In the genomic region with DNA sequence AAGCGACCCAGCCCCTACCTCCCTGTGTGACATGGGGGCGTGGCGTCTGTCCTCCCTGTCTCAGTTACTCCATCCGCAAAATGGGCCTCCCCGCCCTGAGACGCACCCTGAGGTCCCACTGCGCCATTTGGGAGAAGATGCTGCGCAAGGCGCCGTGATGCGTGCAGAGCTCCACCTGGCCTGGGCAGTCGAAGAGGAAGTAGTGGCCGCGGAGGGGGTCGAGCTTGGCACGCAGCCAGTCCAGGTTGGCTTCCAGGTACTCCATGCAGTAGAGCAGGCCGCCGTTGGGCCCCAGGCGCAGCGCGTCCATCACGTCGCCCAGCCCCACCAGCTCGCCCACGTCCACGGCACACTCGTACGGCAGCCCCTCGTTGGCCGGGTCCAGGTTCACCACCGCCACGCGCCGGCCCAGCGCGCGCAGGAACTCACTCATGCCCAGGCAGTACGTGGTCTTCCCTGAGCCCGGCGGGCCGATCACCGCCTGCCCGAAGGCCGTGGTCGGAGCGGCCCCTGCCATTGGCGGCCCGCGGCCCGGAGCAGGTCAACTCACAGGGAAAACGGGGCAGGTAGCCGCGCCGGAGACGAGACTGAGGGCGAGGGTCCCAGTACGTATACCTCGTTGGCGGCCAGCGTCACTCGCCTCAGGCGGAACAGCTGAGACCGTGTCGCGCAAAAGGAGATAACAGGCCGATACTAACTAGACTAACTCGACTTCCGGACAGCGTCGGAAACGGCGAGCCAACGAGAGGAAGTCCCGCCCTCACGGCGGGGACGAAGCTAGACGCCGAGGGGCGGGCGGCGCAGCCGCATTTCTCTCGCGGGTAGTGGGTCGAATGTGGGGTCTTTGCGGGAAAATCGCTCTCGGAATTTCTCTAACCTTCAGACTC, we compare ENCODE assay signal across 1 cellular context.
A peak's percentile ranks its signal among the peaks of the same experiment; 100 is the strongest.
TF ChIP-seq lines count a peak whose summit lies in the region.

Gene GPN2 (minus strand): TSS at position 704 of the 887 bp plus-strand sequence. CDS start 187 bp downstream, at position 517.

TF ChIP-seq in K562, 482 proteins besides CTCF, POLR2A, EP300 and RAD21 (continued from another document and continues in another):
- no peak for TF ChIP-seq CC2D1A (IDR thresholded peaks at IDR 0.05)
- peak; percentile 90; the same call in 1 of the 2 replicates for TF ChIP-seq ZBED1 (IDR thresholded peaks at IDR 0.05)
- TF ChIP-seq POLR2AphosphoS5 (IDR thresholded peaks at IDR 0.05; ENCODE audit: control insufficient read depth, insufficient read depth, low read depth, low read length), result peak; percentile 93
- TF ChIP-seq ZNF609 (CRISPR knock-in tag; IDR thresholded peaks at IDR 0.05; ENCODE audit: borderline replicate concordance), result peak; percentile 95
- TF ChIP-seq POLR2B (IDR thresholded peaks at IDR 0.05; ENCODE audit: low read depth, partially characterized antibody), result peak; percentile 92
- TF ChIP-seq THAP7 (CRISPR knock-in tag; IDR thresholded peaks at IDR 0.05), result peak; percentile 75; the same call in 1 of the 2 replicates
- no peak for TF ChIP-seq TCF7 (IDR thresholded peaks at IDR 0.05; ENCODE audit: borderline replicate concordance)
- TF ChIP-seq SP2 (IDR thresholded peaks at IDR 0.05; ENCODE audit: extremely low read depth, low read depth, low read length, poor library complexity, severe bottlenecking), result peak; percentile 44
- TF ChIP-seq ZNF436 (CRISPR knock-in tag; IDR thresholded peaks at IDR 0.05), result no peak
- no peak for TF ChIP-seq MED1 (CRISPR knock-in tag; IDR thresholded peaks at IDR 0.05; ENCODE audit: borderline replicate concordance)
- TF ChIP-seq MTA2 (IDR thresholded peaks at IDR 0.05; ENCODE audit: low read depth), result no peak
- TF ChIP-seq ZNF3 (CRISPR knock-in tag; IDR thresholded peaks at IDR 0.05), result no peak
- no peak for TF ChIP-seq TSC22D4 (tag; IDR thresholded peaks at IDR 0.05)
- TF ChIP-seq HDGF (IDR thresholded peaks at IDR 0.05), result no peak
- TF ChIP-seq EHMT2 (IDR thresholded peaks at IDR 0.05), result no peak
- TF ChIP-seq IRF2 (CRISPR knock-in tag; IDR thresholded peaks at IDR 0.05), result peak; percentile 51; the same call in 1 of the 2 replicates
- 0 out of 2 replicates have a peak, but pooled peaks have one; percentile 63 for TF ChIP-seq CAMTA2 (CRISPR knock-in tag; conservative IDR thresholded peaks at IDR 0.05)
- no peak for TF ChIP-seq ZNF140 (CRISPR knock-in tag; IDR thresholded peaks at IDR 0.05)
- no peak for TF ChIP-seq BACH1 (tag; IDR thresholded peaks at IDR 0.05)
- TF ChIP-seq CEBPG (CRISPR knock-in tag; IDR thresholded peaks at IDR 0.05), result no peak
- no peak for TF ChIP-seq CEBPG (tag; conservative IDR thresholded peaks at IDR 0.05 in 1 of 2, IDR thresholded peaks at IDR 0.05 in 1 of 2)
- TF ChIP-seq, protein P1, sequence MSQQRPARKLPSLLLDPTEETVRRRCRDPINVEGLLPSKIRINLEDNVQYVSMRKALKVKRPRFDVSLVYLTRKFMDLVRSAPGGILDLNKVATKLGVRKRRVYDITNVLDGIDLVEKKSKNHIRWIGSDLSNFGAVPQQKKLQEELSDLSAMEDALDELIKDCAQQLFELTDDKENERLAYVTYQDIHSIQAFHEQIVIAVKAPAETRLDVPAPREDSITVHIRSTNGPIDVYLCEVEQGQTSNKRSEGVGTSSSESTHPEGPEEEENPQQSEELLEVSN (IDR thresholded peaks at IDR 0.05; ENCODE audit: borderline replicate concordance in 1 of 2, extremely low read depth in 1 of 2, insufficient read depth in 1 of 2, insufficient read length in 1 of 2, low read depth in 1 of 2, low read length in 1 of 2, poor library complexity in 1 of 2, severe bottlenecking in 1 of 2), result peak; percentile 40 to 78
- TF ChIP-seq, protein P2, sequence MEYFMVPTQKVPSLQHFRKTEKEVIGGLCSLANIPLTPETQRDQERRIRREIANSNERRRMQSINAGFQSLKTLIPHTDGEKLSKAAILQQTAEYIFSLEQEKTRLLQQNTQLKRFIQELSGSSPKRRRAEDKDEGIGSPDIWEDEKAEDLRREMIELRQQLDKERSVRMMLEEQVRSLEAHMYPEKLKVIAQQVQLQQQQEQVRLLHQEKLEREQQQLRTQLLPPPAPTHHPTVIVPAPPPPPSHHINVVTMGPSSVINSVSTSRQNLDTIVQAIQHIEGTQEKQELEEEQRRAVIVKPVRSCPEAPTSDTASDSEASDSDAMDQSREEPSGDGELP (CRISPR knock-in tag; IDR thresholded peaks at IDR 0.05; ENCODE audit: borderline replicate concordance), result peak; percentile 100
- no peak; the same call in 1 of the 2 replicates for TF ChIP-seq SAFB (IDR thresholded peaks at IDR 0.05; ENCODE audit: borderline replicate concordance, low read depth, low read length)
- no peak for TF ChIP-seq ASH1L (IDR thresholded peaks at IDR 0.05; ENCODE audit: borderline replicate concordance, low read depth, partially characterized antibody)
- TF ChIP-seq, protein P3, sequence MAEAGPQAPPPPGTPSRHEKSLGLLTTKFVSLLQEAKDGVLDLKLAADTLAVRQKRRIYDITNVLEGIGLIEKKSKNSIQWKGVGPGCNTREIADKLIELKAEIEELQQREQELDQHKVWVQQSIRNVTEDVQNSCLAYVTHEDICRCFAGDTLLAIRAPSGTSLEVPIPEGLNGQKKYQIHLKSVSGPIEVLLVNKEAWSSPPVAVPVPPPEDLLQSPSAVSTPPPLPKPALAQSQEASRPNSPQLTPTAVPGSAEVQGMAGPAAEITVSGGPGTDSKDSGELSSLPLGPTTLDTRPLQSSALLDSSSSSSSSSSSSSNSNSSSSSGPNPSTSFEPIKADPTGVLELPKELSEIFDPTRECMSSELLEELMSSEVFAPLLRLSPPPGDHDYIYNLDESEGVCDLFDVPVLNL (CRISPR knock-in tag; IDR thresholded peaks at IDR 0.05; ENCODE audit: low read depth), result peak; percentile 46; the same call in 1 of the 2 replicates
- TF ChIP-seq PURB (CRISPR knock-in tag; IDR thresholded peaks at IDR 0.05; ENCODE audit: low read depth), result no peak
- TF ChIP-seq KDM5B (IDR thresholded peaks at IDR 0.05; ENCODE audit: insufficient replicate concordance, low read depth, low read length), result peak; percentile 84
- no peak for TF ChIP-seq YBX1 (IDR thresholded peaks at IDR 0.05)
- no peak; the same call in 1 of the 2 replicates for TF ChIP-seq ZNF407 (IDR thresholded peaks at IDR 0.05; ENCODE audit: low read depth)
- TF ChIP-seq RFX1 (IDR thresholded peaks at IDR 0.05), result no peak
- peak; percentile 95 to 98 for TF ChIP-seq SIN3A (IDR thresholded peaks at IDR 0.05; ENCODE audit: borderline replicate concordance in 2 of 2, control insufficient read depth in 1 of 2, low read depth in 2 of 2, low read length in 2 of 2)
- TF ChIP-seq ZBTB8A (IDR thresholded peaks at IDR 0.05; ENCODE audit: partially characterized antibody), result no peak
- TF ChIP-seq FOXM1 (IDR thresholded peaks at IDR 0.05; ENCODE audit: low read depth), result no peak
- TF ChIP-seq FOXM1 (CRISPR knock-in tag; IDR thresholded peaks at IDR 0.05; ENCODE audit: low read depth), result 0 out of 2 replicates have a peak, but pooled peaks have one; percentile 19
- peak; percentile 89 for TF ChIP-seq ZBTB33 (CRISPR knock-in tag; IDR thresholded peaks at IDR 0.05)
